In the genomic region with DNA sequence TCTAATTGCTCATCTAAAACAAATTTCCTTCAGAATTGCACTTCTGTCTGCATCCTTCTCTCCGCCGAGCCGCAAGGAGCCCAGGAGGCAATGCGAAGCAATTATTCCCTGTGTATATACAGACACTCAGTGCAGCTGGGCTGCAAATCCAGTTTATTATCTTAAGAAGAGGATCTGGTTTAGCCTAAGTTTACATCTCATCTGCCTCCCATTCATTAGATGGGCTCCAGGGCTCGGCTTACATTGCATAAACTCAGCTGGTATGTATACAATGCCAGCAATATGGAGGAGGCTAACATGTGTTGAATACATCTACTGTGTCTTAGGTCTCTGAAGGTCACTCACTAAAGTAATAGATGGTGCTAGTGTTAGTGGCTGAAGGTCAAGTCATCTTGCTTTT, we compare ENCODE assay signal across 27 cellular contexts.
"Had no signal": no experiment of that assay in that cellular context is flagged by ENCODE, and none has a peak within 500 bp of the region (broad histone marks: within the 10 kb centered on the region; RNA-seq: fewer than 3 reads in every experiment).

No MANE protein-coding gene starts in this region.

- H3K36me3 ChIP-seq: adrenal gland, breast epithelium, colonic mucosa, heart right ventricle, lower lobe of right lung, neural progenitor cell, stomach, suprapubic skin, tibial nerve, uterus had no signal

- H3K27ac ChIP-seq: adrenal gland, breast epithelium, colonic mucosa, dorsolateral prefrontal cortex, heart right ventricle, lower lobe of right lung, neural progenitor cell, stomach, suprapubic skin, tibial nerve, uterus had no signal

- H3K4me1 ChIP-seq: adrenal gland, breast epithelium, colonic mucosa, heart right ventricle, lower lobe of right lung, suprapubic skin had no signal

- H3K4me3 ChIP-seq: adrenal gland, breast epithelium, colonic mucosa, dorsolateral prefrontal cortex, heart right ventricle, lower lobe of right lung, neural progenitor cell, smooth muscle cell, stomach, suprapubic skin, tibial nerve, uterus had no signal

- H3K27me3 ChIP-seq: adrenal gland, breast epithelium, colonic mucosa, heart right ventricle, neural progenitor cell, stomach, suprapubic skin, tibial nerve, uterus had no signal

- H3K9me3 ChIP-seq: adrenal gland, breast epithelium, colonic mucosa, heart right ventricle, lower lobe of right lung, stomach, suprapubic skin, tibial nerve, uterus had no signal

- ATAC-seq: activated T-cell treated with anti-CD3 and anti-CD28 coated beads, Interleukin-2, amount 50 U/mL, for 4 hours; effector memory CD8-positive, alpha-beta T cell; esophagus mucosa; heart right ventricle; left colon; lower lobe of right lung; naive thymus-derived CD8-positive, alpha-beta T cell; sciatic nerve; stimulated activated memory B cell treated with anti-CD40 and anti-IgM and Interleukin-4, amounts not matched to agents 10 μg/mL and 1 μg/mL and 100 μg/mL, for 72 hours had no signal

- DNase-seq: activated CD4-positive, alpha-beta T cell treated with anti-CD3 and anti-CD28 coated beads for 4 hours; activated CD4-positive, alpha-beta T cell treated with anti-CD3 and anti-CD28 coated beads, Interleukin-2, amount 50 U/mL, for 48 hours; activated CD4-positive, CD25-positive, alpha-beta regulatory T cell; activated CD8-positive, alpha-beta memory T cell treated with anti-CD3 and anti-CD28 coated beads, Interleukin-2, amount 50 U/mL, for 48 hours; activated naive CD4-positive, alpha-beta T cell; activated T-cell treated with anti-CD3 and anti-CD28 coated beads, Interleukin-2, amount 50 U/mL, for 4 hours; adrenal gland; colonic mucosa; dorsolateral prefrontal cortex; effector memory CD8-positive, alpha-beta T cell; heart right ventricle; left colon; lower lobe of right lung; naive thymus-derived CD8-positive, alpha-beta T cell; posterior cingulate gyrus; stimulated activated CD4-positive, alpha-beta T cell treated with anti-CD3 and anti-CD28 coated beads, Interleukin-15, amount 100 ng/mL, for 24 hours; stomach; T1000; uterus had no signal

- H3K9ac ChIP-seq: neural progenitor cell had no signal
